13 cellular contexts compared by ENCODE assay signal in the genomic region with DNA sequence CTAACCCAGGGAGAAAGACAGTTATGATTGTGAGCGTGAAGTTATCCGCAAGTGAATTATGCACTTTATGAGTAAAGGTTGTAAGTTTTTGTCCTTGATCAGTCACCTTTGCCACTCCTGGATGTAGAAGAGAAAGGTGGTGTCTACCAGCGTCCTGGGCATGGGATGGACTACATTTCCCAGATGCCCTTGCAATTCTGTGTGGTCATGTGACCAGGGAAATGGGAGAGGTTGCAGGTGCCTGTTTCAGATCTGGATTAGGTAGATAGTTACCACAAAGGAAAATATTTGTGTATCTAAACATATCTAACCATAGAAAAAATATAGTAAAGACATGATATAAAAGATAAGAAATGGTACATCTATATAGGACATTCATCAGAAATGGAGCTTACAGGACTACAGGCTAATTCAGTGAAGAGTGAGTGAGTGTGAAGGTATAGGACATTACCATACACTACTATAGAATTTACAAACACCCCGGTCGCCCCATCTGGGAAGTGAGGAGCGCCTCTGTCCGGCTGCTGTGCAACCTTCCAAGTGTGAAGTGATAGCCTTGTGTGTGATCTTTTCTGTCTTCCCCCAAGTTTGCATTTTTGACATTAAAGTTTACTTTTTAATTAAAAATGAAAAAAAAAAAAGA. TPM values are rescaled to one million over a fixed set of nuclear protein-coding genes. Genes with fewer than 3 reads are reported as not detected.
DNase-seq lines count a peak whose midpoint lies in the region; ATAC-seq and TF ChIP-seq lines count a peak whose summit lies in the region.
"Had no signal": no experiment of that assay in that cellular context is flagged by ENCODE, and none has a peak within 500 bp of the region (broad histone marks: within the 10 kb centered on the region; RNA-seq: fewer than 3 reads in every experiment).

No MANE protein-coding gene starts in this region.

- DNase-seq in NCI-H345 (lab: John Stamatoyannopoulos, UW), result peak; percentile 6
- DNase-seq in NCI-H345 treated with DMSO at 0.1 percent for 48 hours (lab: John Stamatoyannopoulos, UW; ENCODE audit: unreplicated experiment), result no peak
- peak; percentile 14 for DNase-seq in SK-MEL-5 (ENCODE audit: low read depth, low spot score)
- peak; percentile 38 for DNase-seq in inferior parietal cortex (ENCODE audit: extremely low spot score)
- DNase-seq: activated naive CD8-positive, alpha-beta T cell treated with anti-CD3 and anti-CD28 coated beads, Interleukin-2, amount 10 ng/mL, durations not matched to agents 7 days and 5 days; midbrain; NCI-H1694; T1000; trophoblast cell had no signal

- H3K36me3 ChIP-seq in HEK293 (ENCODE audit: control insufficient read depth in 2 of 2, insufficient read depth in 1 of 2, low read length in 2 of 2), result no peaks in the 10 kb centered on the region

- CTCF ChIA-PET in HEK293 (lab: Yijun Ruan, JAX), result no interaction called here

- H3K9me3 ChIP-seq in HEK293 (ENCODE audit: control insufficient read depth, insufficient read depth, low read depth, low read length), result no peaks in the 10 kb centered on the region

- POLR2A ChIA-PET in HEK293 (lab: Yijun Ruan, JAX), result interaction anchor here (0.5 kb wide), 1 partner anchor 284 kb away, joined by 3 read pairs; no protein-coding TSS in a partner anchor

- no peak for TF ChIP-seq CTCF in HEK293 (tag by site-specific recombination; IDR thresholded peaks at IDR 0.05)

- ATAC-seq in GM18498 (IDR thresholded peaks at IDR 0.05; ENCODE audit: unreplicated experiment) (no peak), GM19395 (IDR thresholded peaks at IDR 0.05; ENCODE audit: unreplicated experiment) (no peak), GM21737 (IDR thresholded peaks at IDR 0.05; ENCODE audit: unreplicated experiment) (no peak)

- no peak overlapping the region for H3K4me3 ChIP-seq in HEK293 (ENCODE audit: low read depth, low read length)

- H3K4me1 ChIP-seq in HEK293 (ENCODE audit: control insufficient read depth, insufficient read depth, low read length), result no peaks in the 10 kb centered on the region

- no peak overlapping the region for H3K27ac ChIP-seq in HEK293 (ENCODE audit: extremely low read depth, low read depth, low read length)

- in situ Hi-C loops in SK-MEL-5 (cut with HindIII; ENCODE audit: low pct_unique_long_range_greater_than_20kb, low sequenced_read_pairs), result no loop called here

TF ChIP-seq in HEK293, 187 proteins besides CTCF, POLR2A, EP300 and RAD21:
- TF ChIP-seq, protein P1, sequence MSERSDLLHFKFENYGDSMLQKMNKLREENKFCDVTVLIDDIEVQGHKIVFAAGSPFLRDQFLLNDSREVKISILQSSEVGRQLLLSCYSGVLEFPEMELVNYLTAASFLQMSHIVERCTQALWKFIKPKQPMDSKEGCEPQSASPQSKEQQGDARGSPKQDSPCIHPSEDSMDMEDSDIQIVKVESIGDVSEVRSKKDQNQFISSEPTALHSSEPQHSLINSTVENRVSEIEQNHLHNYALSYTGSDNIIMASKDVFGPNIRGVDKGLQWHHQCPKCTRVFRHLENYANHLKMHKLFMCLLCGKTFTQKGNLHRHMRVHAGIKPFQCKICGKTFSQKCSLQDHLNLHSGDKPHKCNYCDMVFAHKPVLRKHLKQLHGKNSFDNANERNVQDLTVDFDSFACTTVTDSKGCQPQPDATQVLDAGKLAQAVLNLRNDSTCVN (tag by site-specific recombination; optimal IDR thresholded peaks at IDR 0.05), result no peak
- no peak for TF ChIP-seq ZNF837 (tag by site-specific recombination; IDR thresholded peaks at IDR 0.05)
- TF ChIP-seq, protein P2, sequence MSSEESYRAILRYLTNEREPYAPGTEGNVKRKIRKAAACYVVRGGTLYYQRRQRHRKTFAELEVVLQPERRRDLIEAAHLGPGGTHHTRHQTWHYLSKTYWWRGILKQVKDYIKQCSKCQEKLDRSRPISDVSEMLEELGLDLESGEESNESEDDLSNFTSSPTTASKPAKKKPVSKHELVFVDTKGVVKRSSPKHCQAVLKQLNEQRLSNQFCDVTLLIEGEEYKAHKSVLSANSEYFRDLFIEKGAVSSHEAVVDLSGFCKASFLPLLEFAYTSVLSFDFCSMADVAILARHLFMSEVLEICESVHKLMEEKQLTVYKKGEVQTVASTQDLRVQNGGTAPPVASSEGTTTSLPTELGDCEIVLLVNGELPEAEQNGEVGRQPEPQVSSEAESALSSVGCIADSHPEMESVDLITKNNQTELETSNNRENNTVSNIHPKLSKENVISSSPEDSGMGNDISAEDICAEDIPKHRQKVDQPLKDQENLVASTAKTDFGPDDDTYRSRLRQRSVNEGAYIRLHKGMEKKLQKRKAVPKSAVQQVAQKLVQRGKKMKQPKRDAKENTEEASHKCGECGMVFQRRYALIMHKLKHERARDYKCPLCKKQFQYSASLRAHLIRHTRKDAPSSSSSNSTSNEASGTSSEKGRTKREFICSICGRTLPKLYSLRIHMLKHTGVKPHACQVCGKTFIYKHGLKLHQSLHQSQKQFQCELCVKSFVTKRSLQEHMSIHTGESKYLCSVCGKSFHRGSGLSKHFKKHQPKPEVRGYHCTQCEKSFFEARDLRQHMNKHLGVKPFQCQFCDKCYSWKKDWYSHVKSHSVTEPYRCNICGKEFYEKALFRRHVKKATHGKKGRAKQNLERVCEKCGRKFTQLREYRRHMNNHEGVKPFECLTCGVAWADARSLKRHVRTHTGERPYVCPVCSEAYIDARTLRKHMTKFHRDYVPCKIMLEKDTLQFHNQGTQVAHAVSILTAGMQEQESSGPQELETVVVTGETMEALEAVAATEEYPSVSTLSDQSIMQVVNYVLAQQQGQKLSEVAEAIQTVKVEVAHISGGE (tag by site-specific recombination; conservative IDR thresholded peaks at IDR 0.05; ENCODE audit: low read depth), result no peak
- peak; percentile 82 for TF ChIP-seq ZNF335 (tag by site-specific recombination; conservative IDR thresholded peaks at IDR 0.05)
- TF ChIP-seq ZNF24 (tag by site-specific recombination; IDR thresholded peaks at IDR 0.05), result no peak

RNA-seq across cellular contexts. Expression of gene CACNA1A, which starts 51.6 kb away (rescaled TPM):
- not detected in 2 replicates for total RNA-seq in SK-MEL-5 (2014; rRNA removed; shearing (Covaris generic))
- polyA plus RNA-seq in SK-MEL-5 (2015; cell fraction: cytosol; rRNA removed), result 0.22 TPM in 1 of 2 replicates, not detected in the other
- polyA plus RNA-seq in SK-MEL-5 (2015; cell fraction: nucleus; rRNA removed), result 0.28 and 2.8 TPM in 2 replicates
